ENCODE assay signal across 1 cellular context in genomic region chr16:85422374-85423185, GRCh38.
TF ChIP-seq lines count a peak whose summit lies in the region.

No MANE protein-coding gene starts in this region.

TF ChIP-seq in HepG2, 621 proteins besides CTCF, POLR2A, EP300 and RAD21 (continued from another document and continues in another):
- TF ChIP-seq, protein P1, sequence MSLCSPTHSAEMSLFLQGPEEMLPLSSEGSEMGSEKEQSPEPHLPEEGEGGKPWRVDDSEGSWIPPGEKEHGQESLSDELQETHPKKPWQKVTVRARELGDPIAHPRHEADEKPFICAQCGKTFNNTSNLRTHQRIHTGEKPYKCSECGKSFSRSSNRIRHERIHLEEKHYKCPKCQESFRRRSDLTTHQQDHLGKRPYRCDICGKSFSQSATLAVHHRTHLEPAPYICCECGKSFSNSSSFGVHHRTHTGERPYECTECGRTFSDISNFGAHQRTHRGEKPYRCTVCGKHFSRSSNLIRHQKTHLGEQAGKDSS (CRISPR knock-in tag; IDR thresholded peaks at IDR 0.05; ENCODE audit: borderline replicate concordance, low read depth) = peak; percentile 78; the same call in 1 of the 2 replicates
- TF ChIP-seq ZC3H13 (CRISPR knock-in tag; IDR thresholded peaks at IDR 0.05) (peak; percentile 60; the same call in 1 of the 2 replicates), NR2F2 (IDR thresholded peaks at IDR 0.05; ENCODE audit: borderline replicate concordance, low read depth) (peak; percentile 91; the same call in 1 of the 2 replicates), ZNF782 (CRISPR knock-in tag; IDR thresholded peaks at IDR 0.05; ENCODE audit: borderline replicate concordance) (peak; percentile 80; the same call in 1 of the 2 replicates), ZBTB21 (CRISPR knock-in tag; IDR thresholded peaks at IDR 0.05) (peak; percentile 52; the same call in 1 of the 2 replicates), BHLHE40 (IDR thresholded peaks at IDR 0.05; ENCODE audit: low read length) (peak; percentile 78), ZNF275 (CRISPR knock-in tag; IDR thresholded peaks at IDR 0.05; ENCODE audit: borderline replicate concordance) (peak; percentile 84; the same call in 1 of the 2 replicates), KLF9 (CRISPR knock-in tag; IDR thresholded peaks at IDR 0.05; ENCODE audit: low read depth) (peak; percentile 54; the same call in 1 of the 2 replicates), NFIC (IDR thresholded peaks at IDR 0.05; ENCODE audit: low read length) (no peak), POGK (CRISPR knock-in tag; conservative IDR thresholded peaks at IDR 0.05) (peak; percentile 97), KLF12 (CRISPR knock-in tag; IDR thresholded peaks at IDR 0.05; ENCODE audit: borderline replicate concordance) (peak; percentile 95), ZNF878 (CRISPR knock-in tag; IDR thresholded peaks at IDR 0.05) (peak; percentile 59; the same call in 1 of the 2 replicates), SALL1 (CRISPR knock-in tag; IDR thresholded peaks at IDR 0.05) (peak; percentile 97), HNRNPK (IDR thresholded peaks at IDR 0.05; ENCODE audit: low read depth, low read length, poor library complexity, severe bottlenecking) (peak; percentile 51), JUNB (CRISPR knock-in tag; IDR thresholded peaks at IDR 0.05; ENCODE audit: borderline replicate concordance) (no peak; the same call in 1 of the 2 replicates), SNAPC2 (CRISPR knock-in tag; IDR thresholded peaks at IDR 0.05) (no peak), ZNF44 (CRISPR knock-in tag; IDR thresholded peaks at IDR 0.05) (no peak), PPARG (CRISPR knock-in tag; conservative IDR thresholded peaks at IDR 0.05) (peak; percentile 75), TCF7 (IDR thresholded peaks at IDR 0.05; ENCODE audit: low read depth) (peak; percentile 78), HMG20A (CRISPR knock-in tag; IDR thresholded peaks at IDR 0.05; ENCODE audit: borderline replicate concordance) (peak; percentile 91), ZNF280B (CRISPR knock-in tag; IDR thresholded peaks at IDR 0.05; ENCODE audit: borderline replicate concordance) (0 out of 2 replicates have a peak, but pooled peaks have one; percentile 33), MLLT10 (CRISPR knock-in tag; IDR thresholded peaks at IDR 0.05) (no peak), ATF5 (CRISPR knock-in tag; IDR thresholded peaks at IDR 0.05; ENCODE audit: low read depth) (no peak), HNRNPL (IDR thresholded peaks at IDR 0.05; ENCODE audit: low read depth, low read length) (no peak), ATRX (CRISPR knock-in tag; IDR thresholded peaks at IDR 0.05; ENCODE audit: borderline replicate concordance) (no peak), BRCA1 (CRISPR knock-in tag; IDR thresholded peaks at IDR 0.05) (peak; percentile 82; the same call in 1 of the 2 replicates), ZNF737 (CRISPR knock-in tag; IDR thresholded peaks at IDR 0.05; ENCODE audit: borderline replicate concordance) (no peak), ZNF12 (CRISPR knock-in tag; IDR thresholded peaks at IDR 0.05) (peak; percentile 55; the same call in 1 of the 2 replicates), GLI4 (CRISPR knock-in tag; IDR thresholded peaks at IDR 0.05; ENCODE audit: borderline replicate concordance) (no peak), RCOR2 (CRISPR knock-in tag; IDR thresholded peaks at IDR 0.05) (peak; percentile 84), ZFP91 (CRISPR knock-in tag; IDR thresholded peaks at IDR 0.05; ENCODE audit: borderline replicate concordance) (peak; percentile 85; the same call in 1 of the 2 replicates), HNRNPH1 (optimal IDR thresholded peaks at IDR 0.05; ENCODE audit: low read depth, low read length) (no peak), NR3C1 (CRISPR knock-in tag; IDR thresholded peaks at IDR 0.05) (no peak), ZKSCAN5 (CRISPR knock-in tag; IDR thresholded peaks at IDR 0.05) (no peak), ZNF773 (CRISPR knock-in tag; IDR thresholded peaks at IDR 0.05; ENCODE audit: borderline replicate concordance) (peak; percentile 75; the same call in 1 of the 2 replicates), FOXK1 (CRISPR knock-in tag; IDR thresholded peaks at IDR 0.05; ENCODE audit: borderline replicate concordance, low read depth) (peak; percentile 97), MYNN (CRISPR knock-in tag; IDR thresholded peaks at IDR 0.05; ENCODE audit: low read depth) (no peak), NFKB2 (CRISPR knock-in tag; IDR thresholded peaks at IDR 0.05; ENCODE audit: borderline replicate concordance) (peak; percentile 90; the same call in 1 of the 2 replicates), ZNF605 (CRISPR knock-in tag; IDR thresholded peaks at IDR 0.05) (peak; percentile 92), ZNF451 (CRISPR knock-in tag; IDR thresholded peaks at IDR 0.05) (peak; percentile 48), ZNF20 (CRISPR knock-in tag; IDR thresholded peaks at IDR 0.05) (no peak), ZFP62 (CRISPR knock-in tag; IDR thresholded peaks at IDR 0.05) (no peak)
- TF ChIP-seq, protein P2, sequence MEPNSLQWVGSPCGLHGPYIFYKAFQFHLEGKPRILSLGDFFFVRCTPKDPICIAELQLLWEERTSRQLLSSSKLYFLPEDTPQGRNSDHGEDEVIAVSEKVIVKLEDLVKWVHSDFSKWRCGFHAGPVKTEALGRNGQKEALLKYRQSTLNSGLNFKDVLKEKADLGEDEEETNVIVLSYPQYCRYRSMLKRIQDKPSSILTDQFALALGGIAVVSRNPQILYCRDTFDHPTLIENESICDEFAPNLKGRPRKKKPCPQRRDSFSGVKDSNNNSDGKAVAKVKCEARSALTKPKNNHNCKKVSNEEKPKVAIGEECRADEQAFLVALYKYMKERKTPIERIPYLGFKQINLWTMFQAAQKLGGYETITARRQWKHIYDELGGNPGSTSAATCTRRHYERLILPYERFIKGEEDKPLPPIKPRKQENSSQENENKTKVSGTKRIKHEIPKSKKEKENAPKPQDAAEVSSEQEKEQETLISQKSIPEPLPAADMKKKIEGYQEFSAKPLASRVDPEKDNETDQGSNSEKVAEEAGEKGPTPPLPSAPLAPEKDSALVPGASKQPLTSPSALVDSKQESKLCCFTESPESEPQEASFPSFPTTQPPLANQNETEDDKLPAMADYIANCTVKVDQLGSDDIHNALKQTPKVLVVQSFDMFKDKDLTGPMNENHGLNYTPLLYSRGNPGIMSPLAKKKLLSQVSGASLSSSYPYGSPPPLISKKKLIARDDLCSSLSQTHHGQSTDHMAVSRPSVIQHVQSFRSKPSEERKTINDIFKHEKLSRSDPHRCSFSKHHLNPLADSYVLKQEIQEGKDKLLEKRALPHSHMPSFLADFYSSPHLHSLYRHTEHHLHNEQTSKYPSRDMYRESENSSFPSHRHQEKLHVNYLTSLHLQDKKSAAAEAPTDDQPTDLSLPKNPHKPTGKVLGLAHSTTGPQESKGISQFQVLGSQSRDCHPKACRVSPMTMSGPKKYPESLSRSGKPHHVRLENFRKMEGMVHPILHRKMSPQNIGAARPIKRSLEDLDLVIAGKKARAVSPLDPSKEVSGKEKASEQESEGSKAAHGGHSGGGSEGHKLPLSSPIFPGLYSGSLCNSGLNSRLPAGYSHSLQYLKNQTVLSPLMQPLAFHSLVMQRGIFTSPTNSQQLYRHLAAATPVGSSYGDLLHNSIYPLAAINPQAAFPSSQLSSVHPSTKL (CRISPR knock-in tag; IDR thresholded peaks at IDR 0.05) = peak; percentile 97
- TF ChIP-seq, protein P3, sequence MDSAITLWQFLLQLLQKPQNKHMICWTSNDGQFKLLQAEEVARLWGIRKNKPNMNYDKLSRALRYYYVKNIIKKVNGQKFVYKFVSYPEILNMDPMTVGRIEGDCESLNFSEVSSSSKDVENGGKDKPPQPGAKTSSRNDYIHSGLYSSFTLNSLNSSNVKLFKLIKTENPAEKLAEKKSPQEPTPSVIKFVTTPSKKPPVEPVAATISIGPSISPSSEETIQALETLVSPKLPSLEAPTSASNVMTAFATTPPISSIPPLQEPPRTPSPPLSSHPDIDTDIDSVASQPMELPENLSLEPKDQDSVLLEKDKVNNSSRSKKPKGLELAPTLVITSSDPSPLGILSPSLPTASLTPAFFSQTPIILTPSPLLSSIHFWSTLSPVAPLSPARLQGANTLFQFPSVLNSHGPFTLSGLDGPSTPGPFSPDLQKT (CRISPR knock-in tag; IDR thresholded peaks at IDR 0.05; ENCODE audit: borderline replicate concordance) = no peak
- TF ChIP-seq, protein P4, sequence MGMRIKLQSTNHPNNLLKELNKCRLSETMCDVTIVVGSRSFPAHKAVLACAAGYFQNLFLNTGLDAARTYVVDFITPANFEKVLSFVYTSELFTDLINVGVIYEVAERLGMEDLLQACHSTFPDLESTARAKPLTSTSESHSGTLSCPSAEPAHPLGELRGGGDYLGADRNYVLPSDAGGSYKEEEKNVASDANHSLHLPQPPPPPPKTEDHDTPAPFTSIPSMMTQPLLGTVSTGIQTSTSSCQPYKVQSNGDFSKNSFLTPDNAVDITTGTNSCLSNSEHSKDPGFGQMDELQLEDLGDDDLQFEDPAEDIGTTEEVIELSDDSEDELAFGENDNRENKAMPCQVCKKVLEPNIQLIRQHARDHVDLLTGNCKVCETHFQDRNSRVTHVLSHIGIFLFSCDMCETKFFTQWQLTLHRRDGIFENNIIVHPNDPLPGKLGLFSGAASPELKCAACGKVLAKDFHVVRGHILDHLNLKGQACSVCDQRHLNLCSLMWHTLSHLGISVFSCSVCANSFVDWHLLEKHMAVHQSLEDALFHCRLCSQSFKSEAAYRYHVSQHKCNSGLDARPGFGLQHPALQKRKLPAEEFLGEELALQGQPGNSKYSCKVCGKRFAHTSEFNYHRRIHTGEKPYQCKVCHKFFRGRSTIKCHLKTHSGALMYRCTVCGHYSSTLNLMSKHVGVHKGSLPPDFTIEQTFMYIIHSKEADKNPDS (CRISPR knock-in tag; IDR thresholded peaks at IDR 0.05) = no peak
- TF ChIP-seq, protein P5, sequence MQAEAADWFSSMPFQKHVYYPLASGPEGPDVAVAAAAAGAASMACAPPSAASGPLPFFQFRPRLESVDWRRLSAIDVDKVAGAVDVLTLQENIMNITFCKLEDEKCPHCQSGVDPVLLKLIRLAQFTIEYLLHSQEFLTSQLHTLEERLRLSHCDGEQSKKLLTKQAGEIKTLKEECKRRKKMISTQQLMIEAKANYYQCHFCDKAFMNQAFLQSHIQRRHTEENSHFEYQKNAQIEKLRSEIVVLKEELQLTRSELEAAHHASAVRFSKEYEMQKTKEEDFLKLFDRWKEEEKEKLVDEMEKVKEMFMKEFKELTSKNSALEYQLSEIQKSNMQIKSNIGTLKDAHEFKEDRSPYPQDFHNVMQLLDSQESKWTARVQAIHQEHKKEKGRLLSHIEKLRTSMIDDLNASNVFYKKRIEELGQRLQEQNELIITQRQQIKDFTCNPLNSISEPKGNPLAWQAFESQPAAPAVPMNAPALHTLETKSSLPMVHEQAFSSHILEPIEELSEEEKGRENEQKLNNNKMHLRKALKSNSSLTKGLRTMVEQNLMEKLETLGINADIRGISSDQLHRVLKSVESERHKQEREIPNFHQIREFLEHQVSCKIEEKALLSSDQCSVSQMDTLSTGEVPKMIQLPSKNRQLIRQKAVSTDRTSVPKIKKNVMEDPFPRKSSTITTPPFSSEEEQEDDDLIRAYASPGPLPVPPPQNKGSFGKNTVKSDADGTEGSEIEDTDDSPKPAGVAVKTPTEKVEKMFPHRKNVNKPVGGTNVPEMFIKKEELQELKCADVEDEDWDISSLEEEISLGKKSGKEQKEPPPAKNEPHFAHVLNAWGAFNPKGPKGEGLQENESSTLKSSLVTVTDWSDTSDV (CRISPR knock-in tag; IDR thresholded peaks at IDR 0.05) = no peak
